1 cellular context compared by ENCODE assay signal in the genomic region with DNA sequence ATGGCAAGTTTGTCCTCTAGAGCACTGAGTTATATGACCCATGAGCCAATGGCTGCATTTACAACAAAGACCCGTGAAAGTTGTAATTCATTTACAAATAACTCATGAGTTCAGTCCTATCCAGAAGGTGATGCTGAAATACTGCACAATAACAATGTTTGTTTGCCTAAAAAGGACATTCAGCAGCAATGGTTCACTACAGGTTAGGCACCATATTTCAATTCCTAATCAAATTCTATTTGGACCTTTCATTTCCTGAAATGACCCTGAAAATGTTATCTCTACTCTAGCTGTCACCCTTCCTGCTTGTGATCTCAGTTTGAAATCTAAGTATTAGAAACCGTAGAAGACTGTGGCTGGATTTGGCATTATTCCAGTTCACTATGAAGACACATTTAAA.
A peak's percentile ranks its signal among the peaks of the same experiment; 100 is the strongest.
TF ChIP-seq lines count a peak whose summit lies in the region.

No MANE protein-coding gene starts in this region.

TF ChIP-seq in K562, 482 proteins besides CTCF, POLR2A, EP300 and RAD21 (continued from another document):
- TF ChIP-seq, protein P1, sequence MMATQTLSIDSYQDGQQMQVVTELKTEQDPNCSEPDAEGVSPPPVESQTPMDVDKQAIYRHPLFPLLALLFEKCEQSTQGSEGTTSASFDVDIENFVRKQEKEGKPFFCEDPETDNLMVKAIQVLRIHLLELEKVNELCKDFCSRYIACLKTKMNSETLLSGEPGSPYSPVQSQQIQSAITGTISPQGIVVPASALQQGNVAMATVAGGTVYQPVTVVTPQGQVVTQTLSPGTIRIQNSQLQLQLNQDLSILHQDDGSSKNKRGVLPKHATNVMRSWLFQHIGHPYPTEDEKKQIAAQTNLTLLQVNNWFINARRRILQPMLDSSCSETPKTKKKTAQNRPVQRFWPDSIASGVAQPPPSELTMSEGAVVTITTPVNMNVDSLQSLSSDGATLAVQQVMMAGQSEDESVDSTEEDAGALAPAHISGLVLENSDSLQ (IDR thresholded peaks at IDR 0.05): peak; percentile 30; the same call in 1 of the 2 replicates
- TF ChIP-seq NFIC (IDR thresholded peaks at IDR 0.05): peak; percentile 89
- TF ChIP-seq GABPB1 (CRISPR knock-in tag; IDR thresholded peaks at IDR 0.05): no peak
